Comparison of ENCODE assay signal across 15 cellular contexts in the genomic region with DNA sequence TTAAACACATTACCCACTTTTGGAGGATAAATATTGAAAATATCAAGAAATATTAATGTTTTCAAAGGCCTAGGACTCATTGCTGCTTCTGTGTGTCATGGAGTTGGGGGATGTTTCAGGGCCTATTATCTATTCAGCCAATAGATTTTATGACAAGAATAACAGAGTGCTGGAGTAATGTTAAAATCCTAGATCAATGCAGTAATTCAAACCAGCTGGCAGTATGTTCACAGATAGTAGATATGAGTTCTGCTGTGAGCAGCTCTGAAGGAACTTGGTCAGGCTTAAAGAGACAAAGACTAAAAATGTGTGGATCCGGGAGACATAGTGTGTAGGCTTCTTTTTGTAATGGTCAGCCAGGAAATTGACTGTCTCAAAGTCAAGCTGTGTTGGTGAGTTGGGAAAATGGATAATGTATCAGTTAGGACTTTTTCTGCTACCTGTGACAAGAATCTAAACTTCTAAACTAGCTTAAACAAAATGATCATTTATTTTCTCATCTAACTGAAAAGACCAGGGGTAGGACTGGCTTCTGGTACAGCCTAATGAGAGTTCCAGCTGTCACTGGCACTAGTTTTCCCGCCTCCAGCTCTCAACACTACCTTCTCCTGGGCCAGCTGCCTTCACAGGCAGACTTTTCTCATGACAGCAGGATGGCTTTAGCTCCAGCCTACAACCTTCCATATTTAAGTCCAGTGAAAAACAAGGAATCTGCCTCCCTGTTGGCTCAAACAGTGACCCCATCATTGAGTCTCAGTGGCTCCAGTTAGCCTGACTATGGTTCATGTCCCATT. TPM values are rescaled to one million over a fixed set of nuclear protein-coding genes. Genes with fewer than 3 reads are reported as not detected.
DNase-seq lines count a peak whose midpoint lies in the region; ATAC-seq, FAIRE-seq and TF ChIP-seq lines count a peak whose summit lies in the region.
"Had no signal": no experiment of that assay in that cellular context is flagged by ENCODE, and none has a peak within 500 bp of the region (broad histone marks: within the 10 kb centered on the region; RNA-seq: fewer than 3 reads in every experiment).

No MANE protein-coding gene starts in this region.

- peak overlapping the region; percentile 15; the same call in 1 of the 2 replicates for H2AFZ ChIP-seq in GM23248

- intact Hi-C loops in pancreas (cut with DNase I) (no loop called here), dorsolateral prefrontal cortex (cut with DNase I) (loop anchor here in 1 of 2 donors (5.0 to 10.0 kb wide), 2 partner anchors 34 to 206 kb away; partner anchors contain the start of gene NUAK1)

- H3K4me1 ChIP-seq in GM23248 (ENCODE audit: insufficient read depth) (peaks cover 41% of the 10 kb centered on the region), pancreas (peaks cover 7 to 19% (median 8%) of the 10 kb centered on the region in 3 donors)

- FAIRE-seq in pancreas (lab: Jason Lieb, UNC): no peak

- no peaks in the 10 kb centered on the region for H3K79me2 ChIP-seq in GM23248 (ENCODE audit: insufficient read depth)

- H3K9ac ChIP-seq in GM23248: peak overlapping the region; percentile 16; the same call in 1 of the 2 replicates

- H3K9me3 ChIP-seq in GM23248 (ENCODE audit: low read depth): no peaks in the 10 kb centered on the region
- no peaks in the 10 kb centered on the region for H3K9me3 ChIP-seq in pancreas

- H3K4me3 ChIP-seq in AG10803 (ENCODE audit: low read length) (no peak overlapping the region), GM23248 (no peak overlapping the region), pancreas (no peak overlapping the region), dorsolateral prefrontal cortex (no peak overlapping the region)

- ATAC-seq in pancreas (peak; percentile 40 to 52 (median 48)), HG03354 (IDR thresholded peaks at IDR 0.05; ENCODE audit: poor library complexity, severe bottlenecking, unreplicated experiment) (no peak)

- 36 to 37% methylated on average over 2 of the region's 2 CpGs for WGBS in GM23248 (ENCODE audit: low coverage in 1 of 2, low lambda C conversion rate in 2 of 2, missing lambda C conversion rate in 2 of 2), 2 experiments
- 48 to 65% methylated on average over 2 of the region's 2 CpGs for WGBS in pancreas, 2 donors

- H3K4me2 ChIP-seq in GM23248 (ENCODE audit: unreplicated experiment): peak overlapping the region; percentile 38

- TF ChIP-seq CTCF in AG10803 (conservative IDR thresholded peaks at IDR 0.05; ENCODE audit: low read length) (no peak), pancreas (IDR thresholded peaks at IDR 0.05) (no peak), dorsolateral prefrontal cortex (IDR thresholded peaks at IDR 0.05 in 54 of 56, conservative IDR thresholded peaks at IDR 0.05 in 2 of 56; ENCODE audit: low read depth in 1 of 56, partially characterized antibody in 56 of 56) (no peak)

- DNase-seq in AG10803 (ENCODE audit: low read depth) (peak; percentile 48), GM23248 (peak; percentile 59), fibroblast of peridontal ligament (ENCODE audit: extremely low read depth) (peak; percentile 84), pancreas (no peak), 8988T (no peak), dorsolateral prefrontal cortex (no peak)
- DNase-seq in activated CD4-positive, CD25-positive, alpha-beta regulatory T cell treated with anti-CD3 and anti-CD28 coated beads, Interleukin-2, amount 50 U/mL, for 72 hours: no peak
- DNase-seq: activated CD4-positive, alpha-beta T cell treated with anti-CD3 and anti-CD28 coated beads, Interleukin-2, amount 50 U/mL, for 48 hours; activated naive CD4-positive, alpha-beta T cell treated with anti-CD3 and anti-CD28 coated beads, Interleukin-2, amount 50 U/mL, for 16 hours; cerebellar nuclear complex; GOT3; NCI-H526 treated with DMSO at 0.1 percent for 48 hours; nucleus accumbens; stimulated activated CD4-positive, alpha-beta T cell treated with anti-CD3 and anti-CD28 coated beads, Interleukin-15, amount 100 ng/mL, for 24 hours had no signal

- in situ Hi-C loops in GM23248 (cut with MboI): no loop called here

- H3K36me3 ChIP-seq in GM23248 (ENCODE audit: low read depth): no peaks in the 10 kb centered on the region
- no peaks in the 10 kb centered on the region for H3K36me3 ChIP-seq in pancreas

- peaks cover 42% of the 10 kb centered on the region for H3F3A ChIP-seq in GM23248 (ENCODE audit: insufficient read depth)

- H3K27ac ChIP-seq in GM23248 (peak overlapping the region; percentile 95), pancreas (no peak overlapping the region), dorsolateral prefrontal cortex (peak overlapping the region in 11 of 59 donors; percentile 2 to 67 (median 32))

- H4K20me1 ChIP-seq in GM23248 (ENCODE audit: insufficient read depth): no peaks in the 10 kb centered on the region

- H3K27me3 ChIP-seq in GM23248 (replicated peaks; ENCODE audit: insufficient read depth) (no peaks in the 10 kb centered on the region), pancreas (no peaks in the 10 kb centered on the region), dorsolateral prefrontal cortex (no peaks in the 10 kb centered on the region)

- H3K9me2 ChIP-seq in GM23248 (ENCODE audit: insufficient read depth): no peaks in the 10 kb centered on the region

RNA-seq across cellular contexts. Expression of gene POLR3B, which starts 16.3 kb away (rescaled TPM):
- total RNA-seq in GM23248 (2014; rRNA removed; shearing (Covaris generic)): 12.9 and 13.7 TPM in 2 replicates
- polyA plus RNA-seq in GM23248 (2016; fragmentation: Nextera tagmentation; extraction: Ambion mirVana) (7.6 and 8.3 TPM in 2 replicates), pancreas (1 to 10 TPM; 1.9 to 3.1 TPM)
- total RNA-seq in pancreas (1 to 10 TPM; 4.0 to 7.9 (median 5.9) TPM), dorsolateral prefrontal cortex (10 to 100 TPM in 105 of 120 experiments, 1 to 10 TPM in 15; 7.5 to 25.1 (median 12.6) TPM)

RNA-seq across cellular contexts. Expression of gene TCP11L2, which starts 38.8 kb away (rescaled TPM):
- total RNA-seq in GM23248 (2014; rRNA removed; shearing (Covaris generic)): 26.2 and 32.2 TPM in 2 replicates
- polyA plus RNA-seq in GM23248 (2016; fragmentation: Nextera tagmentation; extraction: Ambion mirVana) (17.7 and 18.9 TPM in 2 replicates), pancreas (1 to 10 TPM; 3.5 to 4.6 TPM)
- total RNA-seq in pancreas (10 to 100 TPM in 4 of 6 donors, 1 to 10 TPM in 2; 7.3 to 24.4 (median 12.9) TPM), dorsolateral prefrontal cortex (100 to 1,000 TPM in 2 of 120 experiments, 10 to 100 TPM in 118; 20.9 to 141 (median 42.8) TPM)

Comparison
In these comparisons a context has a peak if more than half of its experiments do, and no peak if none do; other contexts are left out.
1. DNase-seq: peak in AG10803 (single experiment), GM23248 (single experiment) and fibroblast of peridontal ligament (single experiment); none in pancreas (0 of 6), 8988T (single experiment), activated CD4-positive, CD25-positive, alpha-beta regulatory T cell treated with anti-CD3 and anti-CD28 coated beads, Interleukin-2, amount 50 U/mL, for 72 hours (single experiment) and dorsolateral prefrontal cortex (0 of 10).